ENCODE assay signal across 8 cellular contexts in genomic region chr6:33343953-33344611, GRCh38. TPM values are rescaled to one million over a fixed set of nuclear protein-coding genes. Genes with fewer than 3 reads are reported as not detected.
DNase-seq lines count a peak whose midpoint lies in the region; ATAC-seq and FAIRE-seq lines count a peak whose summit lies in the region.

No MANE protein-coding gene starts in this region.

- H3K27ac Mint-ChIP-seq in IgD-negative memory B cell, result peak overlapping the region; percentile 91 to 99 (median 97)
- peak overlapping the region; percentile 93 to 99 (median 96) for H3K27ac Mint-ChIP-seq in naive B cell

- H3K4me3 Mint-ChIP-seq in IgD-negative memory B cell (peak overlapping the region; percentile 79 to 97 (median 90)), naive B cell (peak overlapping the region; percentile 74 to 93 (median 88))

- FAIRE-seq in RCC 7860 (lab: Jason Lieb, UNC), result no peak

- peak; percentile 68 for ATAC-seq in GM18511 (IDR thresholded peaks at IDR 0.05; ENCODE audit: unreplicated experiment)
- peak; percentile 84 to 85 for ATAC-seq in naive B cell (ENCODE audit: low read depth in 2 of 2)
- no peak for ATAC-seq in HG03565 (IDR thresholded peaks at IDR 0.05; ENCODE audit: unreplicated experiment)

- DNase-seq in activated T-cell treated with anti-CD3 and anti-CD28 coated beads for 4 hours (peak; percentile 35), naive B cell (peak; percentile 82), iPS-NIHi11 (ENCODE audit: low spot score) (no peak), RCC 7860 (ENCODE audit: low spot score) (no peak), DMS153 treated with DMSO at 0.1 percent for 48 hours (lab: John Stamatoyannopoulos, UW; ENCODE audit: unreplicated experiment) (no peak)

- no peaks in the 10 kb centered on the region for H3K9me3 Mint-ChIP-seq in IgD-negative memory B cell
- no peaks in the 10 kb centered on the region for H3K9me3 Mint-ChIP-seq in naive B cell

- H3K4me1 Mint-ChIP-seq in IgD-negative memory B cell (peaks cover 30 to 35% (median 32%) of the 10 kb centered on the region in 3 donors), naive B cell (peaks cover 37 to 59% (median 58%) of the 10 kb centered on the region in 3 donors)

- no peaks in the 10 kb centered on the region for H3K36me3 Mint-ChIP-seq in IgD-negative memory B cell
- no peaks in the 10 kb centered on the region for H3K36me3 Mint-ChIP-seq in naive B cell

- no peaks in the 10 kb centered on the region for H3K27me3 Mint-ChIP-seq in IgD-negative memory B cell
- H3K27me3 Mint-ChIP-seq in naive B cell, result peaks cover 0 to 3% (median 0%) of the 10 kb centered on the region in 3 donors

RNA-seq across cellular contexts. Expression of gene DAXX, which starts 21.3 kb away (rescaled TPM):
- polyA plus RNA-seq in IgD-negative memory B cell, result 144 TPM
- 100 to 1,000 TPM in 3 of 6 donors, 10 to 100 TPM in 3; 61.4 to 140 (median 102) TPM for polyA plus RNA-seq in naive B cell (ENCODE audit: low read depth in 6 of 6)

RNA-seq across cellular contexts. Expression of gene ZBTB22, which starts 26.5 kb away (rescaled TPM):
- 14.8 TPM for polyA plus RNA-seq in IgD-negative memory B cell
- polyA plus RNA-seq in naive B cell (ENCODE audit: low read depth in 6 of 6), result 10 to 100 TPM; 19.2 to 29.9 (median 23.8) TPM

RNA-seq across cellular contexts. Expression of gene TAPBP, which starts 30.2 kb away (rescaled TPM):
- polyA plus RNA-seq in IgD-negative memory B cell (605 TPM), naive B cell (ENCODE audit: low read depth in 6 of 6) (100 to 1,000 TPM; 450 to 564 (median 508) TPM)

RNA-seq across cellular contexts. Expression of gene RGL2, which starts 45.3 kb away (rescaled TPM):
- polyA plus RNA-seq in IgD-negative memory B cell (19.0 TPM), naive B cell (ENCODE audit: low read depth in 6 of 6) (10 to 100 TPM; 15.5 to 39.0 (median 17.2) TPM)

RNA-seq across cellular contexts. Expression of gene KIFC1, which starts 47.5 kb away (rescaled TPM):
- polyA plus RNA-seq in IgD-negative memory B cell, result 0.23 TPM
- polyA plus RNA-seq in naive B cell (ENCODE audit: low read depth in 6 of 6), result under 1 TPM in 3 of 6 donors, not detected in 3; 0.36 to 0.45 (median 0.36) TPM

Comparison
In these comparisons a context has a peak if more than half of its experiments do, and no peak if none do; other contexts are left out.
1. DNase-seq: peak in activated T-cell treated with anti-CD3 and anti-CD28 coated beads for 4 hours (single experiment) and naive B cell (single experiment); none in iPS-NIHi11 (single experiment), RCC 7860 (single experiment) and DMS153 treated with DMSO at 0.1 percent for 48 hours (single experiment).